Comparison of ENCODE assay signal across 9 cellular contexts in genomic region chr5:141514330-141515111, GRCh38. TPM values are rescaled to one million over a fixed set of nuclear protein-coding genes. Genes with fewer than 3 reads are reported as not detected.
DNase-seq lines count a peak whose midpoint lies in the region; ATAC-seq, FAIRE-seq and TF ChIP-seq lines count a peak whose summit lies in the region.
"Had no signal": no experiment of that assay in that cellular context is flagged by ENCODE, and none has a peak within 500 bp of the region (broad histone marks: within the 10 kb centered on the region; RNA-seq: fewer than 3 reads in every experiment).

No MANE protein-coding gene starts in this region.

- H3K4me3 ChIP-seq in kidney (ENCODE audit: low read length in 2 of 2) (peak overlapping the region in 1 of 2 donors; percentile 93), tibial artery (peak overlapping the region; percentile 66 to 71)

- CTCF ChIA-PET in activated CD4-positive, alpha-beta T cell treated with anti-CD3 and anti-CD28 coated beads for 36 hours (lab: Charles Lee) = interaction anchor here (0.5 to 7.9 kb wide), 20 partner anchors 10 to 1167 kb away, joined by 3 to 101 read pairs (median 4); partner anchors contain the start of genes PCDHB14, PCDHGA10, PCDHGA11 and PCDHGA12

- H3K4me1 ChIP-seq in kidney (ENCODE audit: control insufficient read depth in 1 of 2, insufficient read depth in 1 of 2, low read depth in 1 of 2, low read length in 2 of 2) (peaks cover 9 to 12% of the 10 kb centered on the region in 2 donors), tibial artery (peaks cover 0 to 53% (median 38%) of the 10 kb centered on the region in 4 donors)

- H3K36me3 ChIP-seq in kidney (ENCODE audit: control insufficient read depth in 1 of 2, insufficient read depth in 2 of 2, low read length in 2 of 2) (peaks cover 14 to 25% of the 10 kb centered on the region in 2 donors), tibial artery (peaks cover 0 to 38% (median 18%) of the 10 kb centered on the region in 3 donors)

- H3K27ac ChIP-seq in angular gyrus (ENCODE audit: low read depth, low read length) (peak overlapping the region; percentile 95), kidney (ENCODE audit: low read depth in 2 of 2, low read length in 2 of 2) (peak overlapping the region; percentile 60 to 69), tibial artery (peak overlapping the region; percentile 91 to 95)

- H3K9ac ChIP-seq in kidney (ENCODE audit: low read length in 2 of 2) = no peak overlapping the region

- peak; percentile 30 for DNase-seq in activated CD4-positive, alpha-beta T cell treated with anti-CD3 and anti-CD28 coated beads for 36 hours
- DNase-seq in activated CD4-positive, alpha-beta T cell treated with anti-CD3 and anti-CD28 coated beads, Interleukin-2, amount 50 U/mL, for 1 hour = no peak
- DNase-seq in kidney (no peak), tibial artery (no peak), erythroblast (lab: John Stamatoyannopoulos, UW) (no peak), NCI-H1092 treated with DMSO at 0.1 percent for 48 hours (lab: John Stamatoyannopoulos, UW) (no peak)
- DNase-seq: DND-41 had no signal

- intact Hi-C loops in activated CD4-positive, alpha-beta T cell treated with anti-CD3 and anti-CD28 coated beads for 36 hours (cut with DNase I, micrococcal nuclease) = loop anchor here in 1 of 2 experiments (5.0 kb wide), 1 partner anchor 37 kb away; the partner anchor contains the start of gene PCDHGC3
- intact Hi-C loops in kidney (cut with DNase I) (no loop called here), tibial artery (cut with DNase I; ENCODE audit: low total_unique reads) (loop anchor here (5.0 to 10.0 kb wide), 3 partner anchors 37 to 1110 kb away; partner anchors contain the start of genes ANKHD1 and PCDHGC3)

- H3K27ac Mint-ChIP-seq in activated CD4-positive, alpha-beta T cell treated with anti-CD3 and anti-CD28 coated beads for 36 hours = peak overlapping the region; percentile 48

- no peaks in the 10 kb centered on the region for H3K27me3 ChIP-seq in tibial artery

- no peak for FAIRE-seq in kidney (lab: Jason Lieb, UNC)

- no peaks in the 10 kb centered on the region for H3K9me3 ChIP-seq in kidney (ENCODE audit: control insufficient read depth in 1 of 2, low read length in 2 of 2)
- H3K9me3 ChIP-seq in tibial artery = no peaks in the 10 kb centered on the region

- TF ChIP-seq CTCF in kidney (IDR thresholded peaks at IDR 0.05; ENCODE audit: borderline replicate concordance, extremely low read depth, insufficient read depth) (no peak), tibial artery (IDR thresholded peaks at IDR 0.05) (no peak)

- no peak for TF ChIP-seq POLR2A in erythroblast (IDR thresholded peaks at IDR 0.05; ENCODE audit: low read length)

- POLR2A ChIA-PET in activated CD4-positive, alpha-beta T cell treated with anti-CD3 and anti-CD28 coated beads for 36 hours (lab: Charles Lee) = interaction anchor here (0.6 kb wide), 1 partner anchor 127 kb away, joined by 3 read pairs; the partner anchor contains the start of gene PCDHGB4

- no peaks in the 10 kb centered on the region for H3K27me3 Mint-ChIP-seq in activated CD4-positive, alpha-beta T cell treated with anti-CD3 and anti-CD28 coated beads for 36 hours

- H3K9me3 Mint-ChIP-seq in activated CD4-positive, alpha-beta T cell treated with anti-CD3 and anti-CD28 coated beads for 36 hours (ENCODE audit: low read depth) = no peaks in the 10 kb centered on the region

- peak; percentile 13 for ATAC-seq in activated CD4-positive, alpha-beta T cell treated with anti-CD3 and anti-CD28 coated beads for 36 hours
- peak; percentile 10 for ATAC-seq in HG03439 (IDR thresholded peaks at IDR 0.05; ENCODE audit: unreplicated experiment)

- H3K4me3 Mint-ChIP-seq in activated CD4-positive, alpha-beta T cell treated with anti-CD3 and anti-CD28 coated beads for 36 hours = no peak overlapping the region

- peaks cover 45% of the 10 kb centered on the region for H3K36me3 Mint-ChIP-seq in activated CD4-positive, alpha-beta T cell treated with anti-CD3 and anti-CD28 coated beads for 36 hours (ENCODE audit: low read depth)

- peaks cover 31% of the 10 kb centered on the region for H3K4me1 Mint-ChIP-seq in activated CD4-positive, alpha-beta T cell treated with anti-CD3 and anti-CD28 coated beads for 36 hours

RNA-seq across cellular contexts. Expression of gene PCDHGC5, which starts 25.6 kb away (rescaled TPM):
- not detected for total RNA-seq in activated CD4-positive, alpha-beta T cell treated with anti-CD3 and anti-CD28 coated beads for 36 hours
- 1.4 TPM for total RNA-seq in kidney
- not detected for polyA plus RNA-seq in kidney (ENCODE audit: insufficient read depth, low read depth, low replicate concordance)

RNA-seq across cellular contexts. Expression of gene PCDHGC4, which starts 29.7 kb away (rescaled TPM):
- not detected for total RNA-seq in activated CD4-positive, alpha-beta T cell treated with anti-CD3 and anti-CD28 coated beads for 36 hours
- 1.5 TPM for total RNA-seq in kidney
- polyA plus RNA-seq in kidney (ENCODE audit: insufficient read depth, low read depth, low replicate concordance) = not detected

RNA-seq across cellular contexts. Expression of gene PCDHGC3, which starts 38.8 kb away (rescaled TPM):
- under 1 TPM; 0.16 to 0.34 TPM for total RNA-seq in activated CD4-positive, alpha-beta T cell treated with anti-CD3 and anti-CD28 coated beads for 36 hours
- total RNA-seq in kidney = 51.5 TPM
- 41.0 TPM for polyA plus RNA-seq in kidney (ENCODE audit: insufficient read depth, low read depth, low replicate concordance)

Comparison
In these comparisons a context has a peak if more than half of its experiments do, and no peak if none do; other contexts are left out.
1. RNA of gene PCDHGC3, which starts 38.8 kb away (total RNA-seq): 51.5 TPM in kidney (single experiment); 0.16 to 0.34 TPM in activated CD4-positive, alpha-beta T cell treated with anti-CD3 and anti-CD28 coated beads for 36 hours; every median in the first group is over 10 times any median in the second.
2. Peak in every context shown above with its lines, with median percentiles within 50 percentile points of each other: H3K27ac ChIP-seq.